9 cellular contexts compared by ENCODE assay signal in genomic region chr10:132572545-132572937, GRCh38. TPM values are rescaled to one million over a fixed set of nuclear protein-coding genes. Genes with fewer than 3 reads are reported as not detected.
DNase-seq lines count a peak whose midpoint lies in the region; ATAC-seq, FAIRE-seq and TF ChIP-seq lines count a peak whose summit lies in the region.
"Had no signal": no experiment of that assay in that cellular context is flagged by ENCODE, and none has a peak within 500 bp of the region (broad histone marks: within the 10 kb centered on the region; RNA-seq: fewer than 3 reads in every experiment).

No MANE protein-coding gene starts in this region.

- CTCF ChIA-PET in OCI-LY7 (lab: Charles Lee; ENCODE audit: unreplicated experiment) = interaction anchor here (0.6 to 2.6 kb wide), 4 partner anchors 12 to 113 kb away, joined by 3 to 16 read pairs (median 8); no protein-coding TSS in a partner anchor

- H3K9me2 ChIP-seq in GM23338 (ENCODE audit: insufficient read depth) = no peaks in the 10 kb centered on the region
- no peaks in the 10 kb centered on the region for H3K9me2 ChIP-seq in OCI-LY7 (ENCODE audit: insufficient read depth, low read length)

- H3K27ac Mint-ChIP-seq in GM23338 = no peak overlapping the region

- H3K4me2 ChIP-seq in GM23338 (peak overlapping the region; percentile 14; the same call in 1 of the 2 replicates), OCI-LY7 (ENCODE audit: low read length) (peak overlapping the region; percentile 85)

- intact Hi-C loops in OCI-LY7 (cut with micrococcal nuclease; ENCODE audit: unreplicated experiment) = loop anchor here (1.0 to 5.0 kb wide), 3 partner anchors 35 to 115 kb away; partner anchors contain the start of gene INPP5A

- H3K27ac ChIP-seq in GM23338 (ENCODE audit: low read depth) (0 out of 2 replicates have a peak overlapping the region, but pooled peaks have one; percentile 59), OCI-LY7 (ENCODE audit: low read depth, low read length, poor library complexity, severe bottlenecking) (peak overlapping the region; percentile 86), thoracic aorta (peak overlapping the region; percentile 54 to 67)

- peaks cover 21% of the 10 kb centered on the region for H3K4me1 ChIP-seq in GM23338 (ENCODE audit: insufficient read depth)
- peaks cover 30% of the 10 kb centered on the region for H3K4me1 ChIP-seq in OCI-LY7 (ENCODE audit: insufficient read depth, low read length, poor library complexity, severe bottlenecking)
- H3K4me1 ChIP-seq in thoracic aorta (ENCODE audit: control insufficient read depth in 1 of 2, low read depth in 2 of 2) = peaks cover 36 to 56% of the 10 kb centered on the region in 2 donors

- no peak for FAIRE-seq in GM19239 (lab: Jason Lieb, UNC)

- POLR2A ChIA-PET in OCI-LY7 (lab: Charles Lee) = interaction anchor here (1.0 to 2.8 kb wide), 4 partner anchors 9 to 32 kb away, joined by 3 to 16 read pairs (median 7); no protein-coding TSS in a partner anchor

- H3K36me3 ChIP-seq in GM23338 (ENCODE audit: insufficient read depth) (no peaks in the 10 kb centered on the region), OCI-LY7 (ENCODE audit: insufficient read depth, low read length) (no peaks in the 10 kb centered on the region), thoracic aorta (no peaks in the 10 kb centered on the region)

- H3K27me3 Mint-ChIP-seq in GM23338 (ENCODE audit: insufficient read depth, low read depth, poor library complexity) = peaks cover 3% of the 10 kb centered on the region

- H3F3A ChIP-seq in GM23338 (replicated peaks; ENCODE audit: low read depth) = 0 out of 2 replicates have a peak, but pooled peaks cover 4% of the 10 kb centered on the region

- no peaks in the 10 kb centered on the region for H3K9me3 ChIP-seq in OCI-LY7 (ENCODE audit: low read length)
- H3K9me3 ChIP-seq in thoracic aorta = no peaks in the 10 kb centered on the region

- H2AFZ ChIP-seq in GM23338 (no peak overlapping the region), OCI-LY7 (ENCODE audit: low read length) (peak overlapping the region; percentile 20; the same call in 1 of the 2 replicates)

- no peak for TF ChIP-seq CTCF in GM23338 (conservative IDR thresholded peaks at IDR 0.05; ENCODE audit: low read depth in 2 of 2)
- TF ChIP-seq CTCF in OCI-LY7 (conservative IDR thresholded peaks at IDR 0.05; ENCODE audit: low read length) = no peak
- TF ChIP-seq CTCF in fibroblast of villous mesenchyme (IDR thresholded peaks at IDR 0.05; ENCODE audit: insufficient read depth, low read depth, low read length) = no peak
- no peak for TF ChIP-seq CTCF in thoracic aorta (IDR thresholded peaks at IDR 0.05)

- DNase-seq in GM23338 (ENCODE audit: low spot score) (no peak), OCI-LY7 (ENCODE audit: low spot score) (peak; percentile 46), fibroblast of villous mesenchyme (ENCODE audit: low read depth) (peak; percentile 36), thoracic aorta (ENCODE audit: low spot score) (no peak), GM19239 (ENCODE audit: insufficient read length, low spot score) (no peak)
- DNase-seq in activated CD4-positive, alpha-beta T cell treated with anti-CD3 and anti-CD28 coated beads, Interleukin-2, amount 50 U/mL, for 48 hours = no peak
- DNase-seq: activated gamma-delta T cell had no signal

- H3K27me3 ChIP-seq in GM23338 (ENCODE audit: insufficient read depth) (no peaks in the 10 kb centered on the region), thoracic aorta (replicated peaks; ENCODE audit: insufficient read depth) (no peaks in the 10 kb centered on the region)

- H3K4me3 ChIP-seq in GM23338 (no peak overlapping the region), OCI-LY7 (ENCODE audit: low read depth, low read length, poor library complexity, severe bottlenecking) (peak overlapping the region; percentile 55), fibroblast of villous mesenchyme (ENCODE audit: low read depth, low read length) (no peak overlapping the region), thoracic aorta (peak overlapping the region; percentile 48)

- peaks cover 10% of the 10 kb centered on the region for H3K79me2 ChIP-seq in GM23338 (replicated peaks; ENCODE audit: insufficient read depth)
- no peaks in the 10 kb centered on the region for H3K79me2 ChIP-seq in OCI-LY7 (ENCODE audit: insufficient read depth, low read depth, low read length)

- no peaks in the 10 kb centered on the region for H3K9me3 Mint-ChIP-seq in GM23338

- H3K4me1 Mint-ChIP-seq in GM23338 = peaks cover 22% of the 10 kb centered on the region

- no peak overlapping the region for H3K4me3 Mint-ChIP-seq in GM23338

- no TSS peak for BruUV-seq in OCI-LY7 (replicated peaks; lab: Mats Ljungman, UMichigan)

- H4K20me1 ChIP-seq in GM23338 (replicated peaks; ENCODE audit: insufficient read depth) (peaks cover 14% of the 10 kb centered on the region), OCI-LY7 (ENCODE audit: insufficient read depth, low read length) (no peaks in the 10 kb centered on the region)

- ATAC-seq in GM23338 = no peak
- ATAC-seq in thoracic aorta (ENCODE audit: insufficient number of reproducible peaks, low FRiP score, low read depth) = no peak
- no peak for ATAC-seq in HG02588 (IDR thresholded peaks at IDR 0.05; ENCODE audit: unreplicated experiment)
- ATAC-seq in HG03025 (IDR thresholded peaks at IDR 0.05; ENCODE audit: low FRiP score, unreplicated experiment) = no peak

- H3K36me3 Mint-ChIP-seq in GM23338 (ENCODE audit: low read depth) = no peaks in the 10 kb centered on the region

TF ChIP-seq in GM23338, 12 proteins besides CTCF, POLR2A, EP300 and RAD21 (continues in another document):
- TF ChIP-seq JUNB (IDR thresholded peaks at IDR 0.05; ENCODE audit: unreplicated experiment) (no peak), NANOG (IDR thresholded peaks at IDR 0.05; ENCODE audit: borderline replicate concordance) (no peak), POLR2AphosphoS5 (IDR thresholded peaks at IDR 0.05; ENCODE audit: low read depth) (no peak), STAT1 (IDR thresholded peaks at IDR 0.05; ENCODE audit: unreplicated experiment) (no peak), ZNF114 (CRISPR knock-in tag; IDR thresholded peaks at IDR 0.05) (no peak), EZH2 (IDR thresholded peaks at IDR 0.05; ENCODE audit: low read depth, unreplicated experiment) (no peak), ZNF331 (CRISPR knock-in tag; IDR thresholded peaks at IDR 0.05; ENCODE audit: low read depth) (no peak), REST (IDR thresholded peaks at IDR 0.05; ENCODE audit: unreplicated experiment) (no peak)

RNA-seq across cellular contexts. Expression of gene INPP5A, which starts 35.0 kb away (rescaled TPM):
- 40.6 and 42.5 TPM in 2 replicates for total RNA-seq in GM23338 (2014; rRNA removed; shearing (Covaris generic))
- polyA plus RNA-seq in GM23338 (2016; fragmentation: Nextera tagmentation; extraction: Ambion mirVana) = 5.6 and 5.9 TPM in 2 replicates
- 11.0 and 14.5 TPM in 2 replicates for total RNA-seq in OCI-LY7 (2014; rRNA removed; shearing (Covaris generic))
- 15.7 and 18.4 TPM in 2 replicates for total RNA-seq in OCI-LY7 (2022)
- 33.2 and 36.7 TPM in 2 replicates for total RNA-seq in fibroblast of villous mesenchyme
- total RNA-seq in thoracic aorta = 100 to 1,000 TPM; 120 to 142 TPM

Comparison
In these comparisons a context has a peak if more than half of its experiments do, and no peak if none do; other contexts are left out.
1. DNase-seq: peak in OCI-LY7 (single experiment) and fibroblast of villous mesenchyme (single experiment); none in GM23338 (single experiment), thoracic aorta (single experiment), activated CD4-positive, alpha-beta T cell treated with anti-CD3 and anti-CD28 coated beads, Interleukin-2, amount 50 U/mL, for 48 hours (0 of 2) and GM19239 (single experiment).
2. H3K4me3 ChIP-seq: peak in OCI-LY7 (single experiment) and thoracic aorta (single experiment); none in GM23338 (single experiment) and fibroblast of villous mesenchyme (single experiment).
3. Peak in every context shown above with its lines, with median percentiles within 50 percentile points of each other: H3K27ac ChIP-seq.